In the genomic region with DNA sequence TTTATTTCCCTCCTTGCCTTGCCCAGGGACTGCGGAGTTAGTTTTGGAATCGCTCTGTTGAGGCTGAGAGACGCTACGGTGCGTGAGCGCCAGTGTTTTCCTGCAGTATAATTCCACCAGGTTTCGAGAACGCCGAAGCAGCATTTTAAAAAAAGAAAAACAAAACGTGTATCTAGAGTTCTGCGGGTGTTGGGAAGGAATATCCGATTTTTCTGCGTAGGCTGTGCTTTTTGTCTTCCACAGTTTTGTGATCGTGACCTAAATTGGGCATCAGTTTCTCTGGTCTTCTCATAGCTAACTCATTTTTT, we compare ENCODE assay signal across 8 cellular contexts. TPM values are rescaled to one million over a fixed set of nuclear protein-coding genes. Genes with fewer than 3 reads are reported as not detected.
DNase-seq lines count a peak whose midpoint lies in the region; ATAC-seq and TF ChIP-seq lines count a peak whose summit lies in the region.

No MANE protein-coding gene starts in this region.

- CTCF ChIA-PET in Caco-2 (lab: Charles Lee) = interaction anchor here (0.5 kb wide), 1 partner anchor 140 kb away, joined by 6 read pairs; no protein-coding TSS in a partner anchor

- peak overlapping the region; percentile 77 for H3K27ac ChIP-seq in effector memory CD4-positive, alpha-beta T cell (ENCODE audit: insufficient read depth, low read length, poor library complexity, severe bottlenecking)
- peak overlapping the region; percentile 84 for H3K27ac ChIP-seq in neutrophil

- intact Hi-C loops in Caco-2 (cut with micrococcal nuclease; ENCODE audit: unreplicated experiment) = loop anchor here (1.0 to 10.0 kb wide), 6 partner anchors 75 to 1345 kb away; partner anchors contain the start of genes ALG10, BICD1, ETFBKMT and FGD4

- H4K20me1 ChIP-seq in Loucy (ENCODE audit: insufficient read depth, low read length, poor library complexity, severe bottlenecking) = peaks cover 34% of the 10 kb centered on the region

- POLR2A ChIA-PET in Caco-2 (lab: Charles Lee) = no interaction called here

- H3K79me2 ChIP-seq in Loucy (ENCODE audit: insufficient read depth, low read length) = peaks cover 51% of the 10 kb centered on the region

- H3K9ac ChIP-seq in Loucy (ENCODE audit: low read depth, low read length, poor library complexity, severe bottlenecking) = peak overlapping the region; percentile 85

- H3F3A ChIP-seq in Loucy (ENCODE audit: low read depth) = no peaks in the 10 kb centered on the region

- TF ChIP-seq CTCF in Caco-2 (IDR thresholded peaks at IDR 0.05; ENCODE audit: insufficient read depth in 1 of 2, low read depth in 1 of 2, low read length in 1 of 2, severe bottlenecking in 1 of 2, unreplicated experiment in 1 of 2) = no peak
- TF ChIP-seq CTCF in Loucy (conservative IDR thresholded peaks at IDR 0.05; ENCODE audit: low read length) = no peak
- no peak for TF ChIP-seq CTCF in neutrophil (IDR thresholded peaks at IDR 0.05)

- peak overlapping the region; percentile 95 for H3K27ac Mint-ChIP-seq in Caco-2 (ENCODE audit: unreplicated experiment)

- H3K9me3 Mint-ChIP-seq in Caco-2 (ENCODE audit: unreplicated experiment) = no peaks in the 10 kb centered on the region

- no peaks in the 10 kb centered on the region for H3K9me2 ChIP-seq in Loucy (replicated peaks; ENCODE audit: low read depth, low read length)

- peak overlapping the region; percentile 78 for H3K4me2 ChIP-seq in Loucy (ENCODE audit: low read depth, low read length, poor library complexity, severe bottlenecking)

- ATAC-seq in HG03460 (IDR thresholded peaks at IDR 0.05; ENCODE audit: unreplicated experiment) = no peak

- no TSS peak for BruUV-seq in Caco-2 (replicated peaks; lab: Mats Ljungman, UMichigan)

- peaks cover 19% of the 10 kb centered on the region for H3K4me1 Mint-ChIP-seq in Caco-2 (ENCODE audit: low read depth, unreplicated experiment)

- H3K27me3 Mint-ChIP-seq in Caco-2 (ENCODE audit: insufficient read depth, unreplicated experiment) = no peaks in the 10 kb centered on the region

- peak overlapping the region; percentile 78; the same call in 1 of the 2 replicates for H2AFZ ChIP-seq in Loucy (ENCODE audit: low read length)

- peaks cover 43% of the 10 kb centered on the region for H3K36me3 Mint-ChIP-seq in Caco-2 (ENCODE audit: insufficient read depth, unreplicated experiment)

- H3K27me3 ChIP-seq in Caco-2 (replicated peaks; ENCODE audit: control insufficient read depth, insufficient read depth, low read length) (no peaks in the 10 kb centered on the region), Loucy (ENCODE audit: insufficient read depth, low read length, poor library complexity, severe bottlenecking) (no peaks in the 10 kb centered on the region), neutrophil (no peaks in the 10 kb centered on the region)
- H3K27me3 ChIP-seq in effector memory CD4-positive, alpha-beta T cell (replicated peaks; ENCODE audit: control insufficient read depth, insufficient read depth, low read length, poor library complexity, severe bottlenecking) = no peaks in the 10 kb centered on the region

- H3K4me1 ChIP-seq in Caco-2 (peaks cover 22% of the 10 kb centered on the region), Loucy (ENCODE audit: insufficient read depth, low read length, poor library complexity, severe bottlenecking) (peaks cover 21% of the 10 kb centered on the region), neutrophil (ENCODE audit: control insufficient read depth in 1 of 2, insufficient read depth in 1 of 2, low read depth in 1 of 2, low read length in 1 of 2) (peaks cover 18 to 22% of the 10 kb centered on the region in 2 experiments)
- no peaks in the 10 kb centered on the region for H3K4me1 ChIP-seq in effector memory CD4-positive, alpha-beta T cell (ENCODE audit: control insufficient read depth, insufficient read depth, low read length, poor library complexity, severe bottlenecking)

- DNase-seq in Caco-2 (no peak), NCI-H1105 treated with DMSO at 0.1 percent for 48 hours (lab: John Stamatoyannopoulos, UW) (no peak), putamen (ENCODE audit: low spot score) (no peak), NCI-H510A treated with DMSO at 0.1 percent for 48 hours (lab: John Stamatoyannopoulos, UW) (no peak)
- DNase-seq in effector memory CD4-positive, alpha-beta T cell = no peak

- H3K9me3 ChIP-seq in Caco-2 (no peaks in the 10 kb centered on the region), Loucy (ENCODE audit: insufficient read depth, low read depth, low read length) (no peaks in the 10 kb centered on the region), neutrophil (no peaks in the 10 kb centered on the region)
- no peaks in the 10 kb centered on the region for H3K9me3 ChIP-seq in effector memory CD4-positive, alpha-beta T cell (ENCODE audit: control insufficient read depth, low read length)

- peak overlapping the region; percentile 97 for H3K4me3 Mint-ChIP-seq in Caco-2 (ENCODE audit: unreplicated experiment)

- H3K4me3 ChIP-seq in Caco-2 (ENCODE audit: low read depth, low read length) (peak overlapping the region; percentile 86), Loucy (ENCODE audit: low read length, poor library complexity, severe bottlenecking) (peak overlapping the region; percentile 94), neutrophil (ENCODE audit: low read depth in 1 of 2, low read length in 1 of 2) (peak overlapping the region; percentile 87)
- peak overlapping the region; percentile 75 for H3K4me3 ChIP-seq in effector memory CD4-positive, alpha-beta T cell (ENCODE audit: insufficient read depth, low read depth, low read length, poor library complexity, severe bottlenecking)

- no peaks in the 10 kb centered on the region for H3K36me3 ChIP-seq in Caco-2 (ENCODE audit: control insufficient read depth, insufficient read depth, low read length)
- no peaks in the 10 kb centered on the region for H3K36me3 ChIP-seq in Loucy (ENCODE audit: insufficient read depth, low read length)
- no peaks in the 10 kb centered on the region for H3K36me3 ChIP-seq in effector memory CD4-positive, alpha-beta T cell (ENCODE audit: control insufficient read depth, insufficient read depth, low read length)
- H3K36me3 ChIP-seq in neutrophil = no peaks in the 10 kb centered on the region

RNA-seq across cellular contexts. Expression of gene DNM1L, which starts 0.8 kb away (rescaled TPM):
- 136 and 137 TPM in 2 replicates for total RNA-seq in Caco-2 (2022)
